8 cellular contexts compared by ENCODE assay signal in the genomic region with DNA sequence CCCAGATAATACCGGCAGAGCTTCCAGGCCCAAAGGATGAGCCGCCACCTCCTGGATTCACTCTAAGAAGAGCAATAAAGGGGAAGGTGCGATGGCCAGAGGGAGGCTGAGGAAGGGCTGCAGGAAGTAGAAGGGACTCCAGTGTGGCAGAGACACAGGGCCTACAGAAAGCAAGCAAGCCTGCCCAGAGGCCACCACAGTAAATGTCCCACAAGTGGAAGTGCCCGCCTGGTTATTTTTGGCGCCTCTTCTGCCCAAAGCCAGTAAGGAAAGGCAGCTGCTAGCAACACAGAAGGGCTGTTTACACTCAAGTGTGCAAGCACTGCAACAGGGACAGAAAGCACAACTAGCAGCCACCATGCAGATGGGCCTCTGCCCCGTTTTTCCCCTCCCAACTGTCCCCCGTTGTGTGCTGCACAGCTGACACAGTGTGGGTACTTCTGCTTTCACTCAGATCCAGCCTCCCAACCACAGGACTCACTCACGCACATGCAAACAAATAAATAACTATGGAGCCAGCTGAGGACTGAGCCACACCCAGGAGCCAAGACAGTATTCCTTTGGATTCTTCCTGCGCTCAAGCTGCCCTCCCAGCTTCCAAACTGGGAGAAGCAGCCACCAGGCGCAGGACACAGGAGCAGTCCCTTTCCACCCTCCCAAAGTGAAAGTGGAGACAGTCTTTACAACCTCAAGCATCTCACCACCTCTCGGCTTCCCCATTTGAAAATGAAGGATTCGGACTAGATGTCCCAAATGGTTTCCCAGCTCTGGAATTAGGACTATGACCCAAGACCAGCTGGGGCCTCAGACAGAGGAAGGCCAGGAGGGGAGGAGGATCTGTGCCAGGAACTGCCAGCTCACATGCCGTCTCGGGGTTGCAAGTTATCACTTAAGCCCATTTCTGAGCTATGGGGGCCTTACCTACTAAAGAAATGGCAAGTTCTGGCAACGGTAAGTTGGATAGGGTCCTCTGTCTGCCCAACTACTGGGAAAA. TPM values are rescaled to one million over a fixed set of nuclear protein-coding genes. Genes with fewer than 3 reads are reported as not detected.
A peak's percentile ranks its signal among the peaks of the same experiment; 100 is the strongest.
DNase-seq lines count a peak whose midpoint lies in the region; ATAC-seq and TF ChIP-seq lines count a peak whose summit lies in the region.

No MANE protein-coding gene starts in this region.

- no peaks in the 10 kb centered on the region for H3K27me3 Mint-ChIP-seq in neural crest cell (ENCODE audit: low read depth)

- no peaks in the 10 kb centered on the region for H3K9me3 Mint-ChIP-seq in neural crest cell

- no peak for DNase-seq in AG04450 (ENCODE audit: low read depth, low spot score)
- DNase-seq in UCSD-AML1 (lab: John Stamatoyannopoulos, UW; ENCODE audit: unreplicated experiment), result peak; percentile 80
- no peak for DNase-seq in epithelial cell of proximal tubule (ENCODE audit: low read depth)
- no peak for DNase-seq in neural crest cell (ENCODE audit: low read depth, low spot score)
- no peak for DNase-seq in NCI-H2227 (lab: John Stamatoyannopoulos, UW; ENCODE audit: unreplicated experiment)
- no peak for DNase-seq in NCI-H446 treated with DMSO at 0.1 percent for 48 hours (lab: John Stamatoyannopoulos, UW)

- ATAC-seq in GM18511 (IDR thresholded peaks at IDR 0.05; ENCODE audit: unreplicated experiment) (peak; percentile 50), HG03159 (IDR thresholded peaks at IDR 0.05; ENCODE audit: unreplicated experiment) (peak; percentile 38)

- POLR2A ChIA-PET in AG04450 (lab: Yijun Ruan, JAX), result interaction anchor here (0.5 to 3.2 kb wide), 5 partner anchors 9 to 33 kb away, joined by 3 to 10 read pairs (median 6); no protein-coding TSS in a partner anchor

- no peaks in the 10 kb centered on the region; the same call in 1 of the 2 replicates for H3K9me3 ChIP-seq in AG04450 (ENCODE audit: control insufficient read depth, insufficient read depth, low read length)

- no peaks in the 10 kb centered on the region for H3K36me3 Mint-ChIP-seq in neural crest cell (ENCODE audit: low read depth)

- peak overlapping the region; percentile 41 for H3K4me3 ChIP-seq in AG04450 (ENCODE audit: low read depth, low read length)
- H3K4me3 ChIP-seq in epithelial cell of proximal tubule (ENCODE audit: low read depth, low read length), result peak overlapping the region; percentile 26

- no peak for TF ChIP-seq CTCF in AG04450 (IDR thresholded peaks at IDR 0.05; ENCODE audit: low read depth, low read length)
- no peak for TF ChIP-seq CTCF in epithelial cell of proximal tubule (conservative IDR thresholded peaks at IDR 0.05; ENCODE audit: low read depth, low read length)
- no peak for TF ChIP-seq CTCF in neural crest cell (conservative IDR thresholded peaks at IDR 0.05)

- H3K27ac ChIP-seq in AG04450 (ENCODE audit: low read depth, low read length), result peak overlapping the region; percentile 68

- peak overlapping the region; percentile 80 for H3K27ac Mint-ChIP-seq in neural crest cell (ENCODE audit: unreplicated experiment)

- CTCF ChIA-PET in AG04450 (lab: Charles Lee), result interaction anchor here (0.8 to 1.7 kb wide), 4 partner anchors 9 to 121 kb away, joined by 3 to 6 read pairs (median 4); no protein-coding TSS in a partner anchor

- H3K27me3 ChIP-seq in AG04450 (ENCODE audit: control insufficient read depth, insufficient read depth, low read length), result no peaks in the 10 kb centered on the region

- peaks cover 71% of the 10 kb centered on the region for H3K4me1 Mint-ChIP-seq in neural crest cell

- H3K4me3 Mint-ChIP-seq in neural crest cell, result no peak overlapping the region

RNA-seq across cellular contexts. Expression of a gene that starts 40.0 kb away (rescaled TPM):
- 21.3 and 21.5 TPM in 2 replicates for polyA plus RNA-seq in AG04450 (2011; rRNA removed)
- polyA minus RNA-seq in AG04450 (2011; rRNA and poly(A)+ RNA removed), result 10.9 and 12.6 TPM in 2 replicates
- total RNA-seq in epithelial cell of proximal tubule (22.9 and 23.6 TPM in 2 replicates), neural crest cell (94.4 and 97.4 TPM in 2 replicates)
